Comparison of ENCODE assay signal across 7 cellular contexts in genomic region chr2:55112229-55113016, GRCh38.
DNase-seq lines count a peak whose midpoint lies in the region; ATAC-seq and TF ChIP-seq lines count a peak whose summit lies in the region.

No MANE protein-coding gene starts in this region.

- peak overlapping the region; percentile 78 for H3K27ac ChIP-seq in cardiac muscle cell

- H3K4me1 ChIP-seq in cardiac muscle cell (ENCODE audit: low read depth) = peaks cover 61% of the 10 kb centered on the region

- no peaks in the 10 kb centered on the region for H3K27me3 ChIP-seq in cardiac muscle cell

- TF ChIP-seq CTCF in cardiac muscle cell (IDR thresholded peaks at IDR 0.05; ENCODE audit: low read depth, low read length) = peak; percentile 24

- H3K36me3 ChIP-seq in cardiac muscle cell = no peaks in the 10 kb centered on the region

- H3K4me3 ChIP-seq in cardiac muscle cell = no peak overlapping the region

- H3K9me3 ChIP-seq in cardiac muscle cell (ENCODE audit: low read depth) = no peaks in the 10 kb centered on the region

- DNase-seq in LHCN-M2 (ENCODE audit: low read depth) (peak; percentile 94), SKM-1 treated with dmso at 0.1 percent for 144 hours (lab: John Stamatoyannopoulos, UW; ENCODE audit: unreplicated experiment) (peak; percentile 88), cardiac muscle cell (ENCODE audit: low read depth in 1 of 2, low spot score in 1 of 2) (peak in 1 of 2 donors; percentile 76), putamen (ENCODE audit: low spot score) (peak; percentile 89), T-helper 1 cell (no peak)
- DNase-seq in activated CD8-positive, alpha-beta memory T cell treated with anti-CD3 and anti-CD28 coated beads, Interleukin-2, amount 50 U/mL, for 4 hours = no peak

- ATAC-seq in GM21529 (IDR thresholded peaks at IDR 0.05; ENCODE audit: unreplicated experiment) = no peak

Comparison
In these comparisons a context has a peak if more than half of its experiments do, and no peak if none do; other contexts are left out.
1. DNase-seq: peak in LHCN-M2 (single experiment), SKM-1 treated with dmso at 0.1 percent for 144 hours (single experiment) and putamen (single experiment); none in activated CD8-positive, alpha-beta memory T cell treated with anti-CD3 and anti-CD28 coated beads, Interleukin-2, amount 50 U/mL, for 4 hours (single experiment) and T-helper 1 cell (0 of 5).